In genomic region chr11:122634507-122634906, GRCh38 we compare ENCODE assay signal across 10 cellular contexts. TPM values are rescaled to one million over a fixed set of nuclear protein-coding genes. Genes with fewer than 3 reads are reported as not detected.
A peak's percentile ranks its signal among the peaks of the same experiment; 100 is the strongest.
DNase-seq lines count a peak whose midpoint lies in the region; ATAC-seq and TF ChIP-seq lines count a peak whose summit lies in the region.
"Had no signal": no experiment of that assay in that cellular context is flagged by ENCODE, and none has a peak within 500 bp of the region (broad histone marks: within the 10 kb centered on the region; RNA-seq: fewer than 3 reads in every experiment).

No MANE protein-coding gene starts in this region.

- H3K27me3 ChIP-seq in Panc1 (ENCODE audit: control insufficient read depth, insufficient read depth, low read length), result no peaks in the 10 kb centered on the region

- POLR2A ChIA-PET in Panc1 (lab: Charles Lee), result no interaction called here

- CTCF ChIA-PET in Panc1 (lab: Charles Lee), result no interaction called here

- no peak overlapping the region for H3K27ac ChIP-seq in Panc1 (ENCODE audit: low read length)

- no peak overlapping the region for H3K4me3 ChIP-seq in Panc1 (ENCODE audit: low read depth in 2 of 2, low read length in 2 of 2)

- TF ChIP-seq CTCF in Panc1 (IDR thresholded peaks at IDR 0.05), result no peak

- DNase-seq in cardiac septum (ENCODE audit: low spot score) (peak; percentile 54), left cardiac atrium (no peak), Panc1 (ENCODE audit: low read depth, low spot score) (no peak), iPS-NIHi11 (ENCODE audit: low spot score) (peak; percentile 70), ureter (ENCODE audit: low spot score) (peak; percentile 49), ACHN (no peak), posterior vena cava (ENCODE audit: low spot score) (no peak), amniotic stem cell (lab: John Stamatoyannopoulos, UW) (no peak)
- DNase-seq: activated CD8-positive, alpha-beta T cell treated with anti-CD3 and anti-CD28 coated beads, Interleukin-2, amount 10 ng/mL, durations not matched to agents 7 days and 5 days; aorta had no signal

- no peaks in the 10 kb centered on the region for H3K4me1 ChIP-seq in Panc1 (ENCODE audit: control insufficient read depth, insufficient read depth, low read length)

- H3K36me3 ChIP-seq in Panc1 (ENCODE audit: control insufficient read depth, insufficient read depth, low read length), result no peaks in the 10 kb centered on the region

- ATAC-seq in left cardiac atrium (no peak), Panc1 (peak; percentile 43; the same call in 1 of the 2 replicates)
- ATAC-seq: activated CD8-positive, alpha-beta T cell treated with anti-CD3 and anti-CD28 coated beads, Interleukin-2, amount 10 ng/mL, durations not matched to agents 7 days and 5 days had no signal

- intact Hi-C loops in cardiac septum (cut with DNase I), result loop anchor here (5.0 kb wide), 1 partner anchor 218 kb away; no protein-coding TSS in a partner anchor
- intact Hi-C loops in left cardiac atrium (cut with DNase I), result no loop called here
- intact Hi-C loops in Panc1 (cut with micrococcal nuclease; ENCODE audit: unreplicated experiment), result no loop called here
- intact Hi-C loops in posterior vena cava (cut with DNase I), result loop anchor here in 1 of 2 donors (5.0 kb wide), 1 partner anchor 218 kb away; no protein-coding TSS in a partner anchor

- no TSS peak for BruUV-seq in Panc1 (replicated peaks; lab: Mats Ljungman, UMichigan)

- in situ Hi-C loops in Panc1 (cut with HindIII; ENCODE audit: low pct_unique_long_range_greater_than_20kb, low sequenced_read_pairs), result no loop called here
- in situ Hi-C loops in ACHN (cut with HindIII; ENCODE audit: low pct_ligation_motif_present, low pct_unique_long_range_greater_than_20kb, low sequenced_read_pairs), result no loop called here

- H3K9me3 ChIP-seq in Panc1 (ENCODE audit: control insufficient read depth, insufficient read depth, low read depth, low read length), result no peaks in the 10 kb centered on the region

RNA-seq across cellular contexts. Expression of gene UBASH3B, which starts 21.0 kb away (rescaled TPM):
- total RNA-seq in cardiac septum (4.2 TPM), left cardiac atrium (1 to 10 TPM; 4.7 to 4.9 TPM), Panc1 (2021; ENCODE audit: unreplicated experiment) (55.1 TPM), ureter (31.5 TPM), posterior vena cava (10 to 100 TPM; 13.0 to 23.6 TPM)
- 40.1 TPM for polyA plus RNA-seq in Panc1 (2012; ENCODE audit: insufficient read length)

Comparison
In these comparisons a context has a peak if more than half of its experiments do, and no peak if none do; other contexts are left out.
1. DNase-seq: peak in cardiac septum (single experiment), iPS-NIHi11 (single experiment) and ureter (single experiment); none in left cardiac atrium (single experiment), Panc1 (single experiment), ACHN (single experiment), posterior vena cava (single experiment) and amniotic stem cell (single experiment).